12 cellular contexts compared by ENCODE assay signal in the genomic region with DNA sequence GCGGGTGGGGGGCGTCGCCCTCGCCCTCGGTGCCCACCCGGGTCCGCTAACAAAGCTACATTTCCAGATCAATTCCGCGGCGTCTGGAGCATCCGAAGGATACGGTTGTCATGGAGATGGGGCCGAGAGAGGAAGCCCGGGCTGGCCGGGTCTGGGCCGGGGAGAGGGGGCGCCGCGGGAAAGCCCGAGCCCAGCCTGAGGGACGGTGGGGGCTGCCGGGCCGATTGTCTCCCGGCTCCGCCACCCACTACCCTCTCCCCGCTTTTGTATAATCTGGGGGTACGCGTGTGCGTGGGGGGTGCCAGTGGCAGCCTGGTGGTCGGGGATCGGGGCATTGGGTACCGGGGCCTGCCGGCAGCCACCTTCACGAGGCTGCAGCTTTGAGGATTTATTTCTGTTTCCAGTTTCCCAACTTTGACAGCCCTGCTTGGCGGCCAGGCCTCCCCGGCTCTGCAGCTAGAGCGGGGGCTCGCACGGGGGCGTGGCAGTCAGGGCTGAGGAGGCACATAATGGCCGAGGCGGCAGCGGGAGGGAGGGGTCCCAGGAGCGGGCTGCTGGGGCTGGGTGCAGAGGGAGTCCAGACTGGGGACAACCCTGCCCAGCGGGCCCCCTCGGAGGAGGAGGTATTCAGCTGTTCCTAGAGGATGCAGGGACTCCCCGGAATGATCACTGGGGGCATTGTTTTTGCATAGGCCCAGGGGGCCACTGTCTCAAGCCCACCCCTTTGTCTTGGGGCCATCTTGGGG. TPM values are rescaled to one million over a fixed set of nuclear protein-coding genes. Genes with fewer than 3 reads are reported as not detected.
DNase-seq lines count a peak whose midpoint lies in the region; ATAC-seq and TF ChIP-seq lines count a peak whose summit lies in the region.
"Had no signal": no experiment of that assay in that cellular context is flagged by ENCODE, and none has a peak within 500 bp of the region (broad histone marks: within the 10 kb centered on the region; RNA-seq: fewer than 3 reads in every experiment).

No MANE protein-coding gene starts in this region.

- no peak overlapping the region for H3K27ac ChIP-seq in RWPE2 (ENCODE audit: poor library complexity, severe bottlenecking)
- H3K27ac ChIP-seq in right cardiac atrium (ENCODE audit: low read length), result no peak overlapping the region
- no peak overlapping the region for H3K27ac ChIP-seq in sigmoid colon
- H3K27ac ChIP-seq: epithelial cell of prostate, skin epidermis had no signal

- peaks cover 56% of the 10 kb centered on the region for H3K27me3 ChIP-seq in RWPE2 (ENCODE audit: insufficient read depth, poor library complexity, severe bottlenecking)
- no peaks in the 10 kb centered on the region for H3K27me3 ChIP-seq in right cardiac atrium (ENCODE audit: control insufficient read depth, insufficient read depth)
- peaks cover 22 to 59% (median 51%) of the 10 kb centered on the region in 3 donors for H3K27me3 ChIP-seq in sigmoid colon

- 3% methylated on average over 47 of the region's 47 CpGs for WGBS in right cardiac atrium
- WGBS in sigmoid colon, 2 donors, result 3 to 6% methylated on average over 47 of the region's 47 CpGs

- H3K4me1 ChIP-seq in RWPE2 (ENCODE audit: insufficient read depth, poor library complexity, severe bottlenecking) (no peaks in the 10 kb centered on the region), right cardiac atrium (ENCODE audit: control insufficient read depth, insufficient read depth, low read length) (no peaks in the 10 kb centered on the region), sigmoid colon (peaks cover 0 to 16% (median 13%) of the 10 kb centered on the region in 4 donors)

- intact Hi-C loops in right cardiac atrium (cut with DNase I), result no loop called here
- intact Hi-C loops in sigmoid colon (cut with DNase I), result no loop called here

- H3K36me3 ChIP-seq in RWPE2 (ENCODE audit: low read depth), result no peaks in the 10 kb centered on the region
- H3K36me3 ChIP-seq in sigmoid colon, result no peaks in the 10 kb centered on the region

- no peak for TF ChIP-seq EP300 in sigmoid colon (IDR thresholded peaks at IDR 0.05)

- DNase-seq in activated T-cell treated with anti-CD3 and anti-CD28 coated beads, Interleukin-2, amount 50 U/mL, for 24 hours, result no peak
- no peak for DNase-seq in activated T-cell treated with anti-CD3 and anti-CD28 coated beads, Interleukin-2, amount 50 U/mL, for 48 hours
- DNase-seq in RWPE2 (ENCODE audit: low spot score) (no peak), right cardiac atrium (peak in 1 of 3 donors; percentile 57), sigmoid colon (no peak), HPDE6-E6E7 (ENCODE audit: extremely low spot score) (no peak)
- DNase-seq: Kasumi-1 had no signal

- ATAC-seq in RWPE2 (ENCODE audit: low read depth), result no peak
- peak in 1 of 2 donors; percentile 6 for ATAC-seq in right cardiac atrium
- no peak for ATAC-seq in HG02798 (IDR thresholded peaks at IDR 0.05; ENCODE audit: poor library complexity, unreplicated experiment)
- ATAC-seq in stimulated activated memory B cell treated with anti-CD40 and anti-IgM and Interleukin-4, amounts not matched to agents 10 μg/mL and 1 μg/mL and 100 μg/mL, for 72 hours, result no peak

- H3K4me3 ChIP-seq in RWPE2 (ENCODE audit: severe bottlenecking) (peak overlapping the region; percentile 26), right cardiac atrium (ENCODE audit: low read length) (peak overlapping the region; percentile 50), sigmoid colon (peak overlapping the region in 3 of 4 donors; percentile 34 to 49 (median 48))
- H3K4me3 ChIP-seq: lung had no signal

- peak overlapping the region; percentile 42 for H3K4me3 Mint-ChIP-seq in activated T-cell treated with anti-CD3 and anti-CD28 coated beads, Interleukin-2, amount 50 U/mL, for 24 hours
- H3K4me3 Mint-ChIP-seq in stimulated activated memory B cell treated with anti-CD40 and anti-IgM and Interleukin-4, amounts not matched to agents 10 μg/mL and 1 μg/mL and 100 μg/mL, for 72 hours, result no peak overlapping the region

- TF ChIP-seq CTCF in RWPE2 (IDR thresholded peaks at IDR 0.05; ENCODE audit: poor library complexity, severe bottlenecking) (no peak), sigmoid colon (IDR thresholded peaks at IDR 0.05) (no peak)

- no peak for TF ChIP-seq POLR2A in sigmoid colon (IDR thresholded peaks at IDR 0.05)

- H3K9me3 Mint-ChIP-seq in activated T-cell treated with anti-CD3 and anti-CD28 coated beads, Interleukin-2, amount 50 U/mL, for 24 hours, result no peaks in the 10 kb centered on the region
- H3K9me3 Mint-ChIP-seq in stimulated activated memory B cell treated with anti-CD40 and anti-IgM and Interleukin-4, amounts not matched to agents 10 μg/mL and 1 μg/mL and 100 μg/mL, for 72 hours, result no peaks in the 10 kb centered on the region

- H3K4me1 Mint-ChIP-seq in activated T-cell treated with anti-CD3 and anti-CD28 coated beads, Interleukin-2, amount 50 U/mL, for 24 hours (ENCODE audit: low read depth), result peaks cover 5% of the 10 kb centered on the region
- H3K4me1 Mint-ChIP-seq in stimulated activated memory B cell treated with anti-CD40 and anti-IgM and Interleukin-4, amounts not matched to agents 10 μg/mL and 1 μg/mL and 100 μg/mL, for 72 hours, result peaks cover 6% of the 10 kb centered on the region

- H3K9me3 ChIP-seq in RWPE2 (ENCODE audit: severe bottlenecking) (no peaks in the 10 kb centered on the region), right cardiac atrium (ENCODE audit: control insufficient read depth, low read length) (no peaks in the 10 kb centered on the region), sigmoid colon (no peaks in the 10 kb centered on the region)

- H3K27ac Mint-ChIP-seq in activated T-cell treated with anti-CD3 and anti-CD28 coated beads, Interleukin-2, amount 50 U/mL, for 24 hours, result no peak overlapping the region
- H3K27ac Mint-ChIP-seq in stimulated activated memory B cell treated with anti-CD40 and anti-IgM and Interleukin-4, amounts not matched to agents 10 μg/mL and 1 μg/mL and 100 μg/mL, for 72 hours, result no peak overlapping the region

- no peaks in the 10 kb centered on the region for H3K36me3 Mint-ChIP-seq in activated T-cell treated with anti-CD3 and anti-CD28 coated beads, Interleukin-2, amount 50 U/mL, for 24 hours (ENCODE audit: low read depth)
- H3K36me3 Mint-ChIP-seq in stimulated activated memory B cell treated with anti-CD40 and anti-IgM and Interleukin-4, amounts not matched to agents 10 μg/mL and 1 μg/mL and 100 μg/mL, for 72 hours, result no peaks in the 10 kb centered on the region

- H3K27me3 Mint-ChIP-seq in activated T-cell treated with anti-CD3 and anti-CD28 coated beads, Interleukin-2, amount 50 U/mL, for 24 hours, result peaks cover 73% of the 10 kb centered on the region
- peaks cover 88% of the 10 kb centered on the region for H3K27me3 Mint-ChIP-seq in stimulated activated memory B cell treated with anti-CD40 and anti-IgM and Interleukin-4, amounts not matched to agents 10 μg/mL and 1 μg/mL and 100 μg/mL, for 72 hours

RNA-seq across cellular contexts. Expression of a gene that starts 0.6 kb away (rescaled TPM):
- total RNA-seq in right cardiac atrium (under 1 TPM in 2 of 4 donors, not detected in 2; 0.06 to 0.11 TPM), sigmoid colon (under 1 TPM in 2 of 4 donors, not detected in 2; under 0.01 to 0.28 TPM)
- polyA plus RNA-seq in right cardiac atrium (0.02 TPM), sigmoid colon (under 1 TPM in 1 of 3 donors, not detected in 2; 0.10 TPM)
